ENCODE assay signal across 8 cellular contexts in genomic region chr9:12775373-12775962, GRCh38. TPM values are rescaled to one million over a fixed set of nuclear protein-coding genes. Genes with fewer than 3 reads are reported as not detected.
A peak's percentile ranks its signal among the peaks of the same experiment; 100 is the strongest.
DNase-seq lines count a peak whose midpoint lies in the region; ATAC-seq and TF ChIP-seq lines count a peak whose summit lies in the region.

No MANE protein-coding gene starts in this region.

- intact Hi-C loops in head of caudate nucleus (cut with DNase I) = no loop called here

- H3K9me3 ChIP-seq in H9 (ENCODE audit: control insufficient read depth, low read depth, low read length) = no peaks in the 10 kb centered on the region
- no peaks in the 10 kb centered on the region for H3K9me3 ChIP-seq in SK-N-SH
- H3K9me3 ChIP-seq in trophoblast cell (ENCODE audit: insufficient read depth, low read depth, low read length) = no peaks in the 10 kb centered on the region

- DNase-seq in Ammon's horn (ENCODE audit: low spot score) (peak; percentile 62), H9 (peak; percentile 53), SK-N-SH (peak; percentile 69), head of caudate nucleus (peak in 41 of 42 donors; percentile 3 to 74 (median 49)), trophoblast cell (peak in 1 of 2 donors; percentile 6), NCI-H226 (no peak), SKM-1 (lab: John Stamatoyannopoulos, UW; ENCODE audit: unreplicated experiment) (no peak)

- peaks cover 15% of the 10 kb centered on the region for H3K23me2 ChIP-seq in H9 (ENCODE audit: insufficient read length, low read depth, low read length, poor library complexity, severe bottlenecking)

- H3K23ac ChIP-seq in H9 (ENCODE audit: insufficient read length, low read depth, low read length) = no peak overlapping the region
- H3K23ac ChIP-seq in trophoblast cell (ENCODE audit: low read length) = no peak overlapping the region

- H3T11ph ChIP-seq in H9 (ENCODE audit: low read length) = no peak overlapping the region

- H3K4me2 ChIP-seq in H9 (ENCODE audit: insufficient read depth, insufficient read length, low read length) (peak overlapping the region; percentile 89), SK-N-SH (peak overlapping the region; percentile 85), trophoblast cell (ENCODE audit: low read length) (peak overlapping the region; percentile 98)

- H3K14ac ChIP-seq in H9 (ENCODE audit: insufficient read depth, low read length) = no peak overlapping the region
- peak overlapping the region; percentile 40 for H3K14ac ChIP-seq in trophoblast cell (ENCODE audit: low read length)

- H4K12ac ChIP-seq in trophoblast cell (ENCODE audit: low read depth, low read length) = peak overlapping the region; percentile 41

- TF ChIP-seq CTCF in H9 (conservative IDR thresholded peaks at IDR 0.05) = no peak
- TF ChIP-seq CTCF in SK-N-SH (IDR thresholded peaks at IDR 0.05) = no peak

- H2BK20ac ChIP-seq in H9 (ENCODE audit: low read depth, low read length, poor library complexity, severe bottlenecking) = no peak overlapping the region

- no peak overlapping the region for H4K8ac ChIP-seq in H9 (replicated peaks; ENCODE audit: insufficient read length, low read depth, low read length)
- H4K8ac ChIP-seq in trophoblast cell (ENCODE audit: low read depth, low read length) = peak overlapping the region; percentile 43

- H3F3A ChIP-seq in SK-N-SH (replicated peaks; ENCODE audit: insufficient read depth) = peaks cover 8% of the 10 kb centered on the region

- peaks cover 6 to 12% of the 10 kb centered on the region in 2 experiments; a peak in 3 of 4 replicates for H3K4me1 Mint-ChIP-seq in H9

- no CpG with 5 or more reads among the region's 37 CpGs for WGBS in H9 (ENCODE audit: extremely low coverage, insufficient read length, low lambda C conversion rate)
- WGBS in SK-N-SH (ENCODE audit: low lambda C conversion rate) = under 1% methylated on average over 21 of the region's 37 CpGs
- no CpG with 5 or more reads among the region's 37 CpGs for WGBS in trophoblast cell (ENCODE audit: extremely low coverage, insufficient coverage, insufficient read length)

- H3K9me3 Mint-ChIP-seq in H9 = no peaks in the 10 kb centered on the region; a peak in 2 of 5 replicates

- H3K36me3 ChIP-seq in SK-N-SH (replicated peaks in 1 of 2; ENCODE audit: control insufficient read depth in 1 of 2, insufficient read depth in 2 of 2, low read length in 1 of 2) = no peaks in the 10 kb centered on the region
- H3K36me3 ChIP-seq in trophoblast cell (ENCODE audit: control insufficient read depth in 1 of 2, insufficient read depth in 2 of 2, low read length in 2 of 2) = no peaks in the 10 kb centered on the region

- H4K20me1 ChIP-seq in H9 (ENCODE audit: control insufficient read depth, insufficient read depth, insufficient read length) (no peaks in the 10 kb centered on the region), SK-N-SH (ENCODE audit: insufficient read depth) (no peaks in the 10 kb centered on the region)

- peak overlapping the region in 1 of 3 experiments; percentile 72; a peak in 1 of 7 replicates for H3K27ac Mint-ChIP-seq in H9

- no peak overlapping the region for H2BK15ac ChIP-seq in H9 (ENCODE audit: low read depth, low read length)

- no peak overlapping the region for H3K27ac ChIP-seq in H9 (ENCODE audit: insufficient read length, low read depth, low read length)
- peak overlapping the region; percentile 64 to 87; a peak in 3 of 4 replicates for H3K27ac ChIP-seq in SK-N-SH (ENCODE audit: low read depth in 2 of 2, low read length in 1 of 2)
- H3K27ac ChIP-seq in trophoblast cell (ENCODE audit: low read depth, low read length) = peak overlapping the region; percentile 82

- H3K4ac ChIP-seq in H9 (ENCODE audit: low read depth, low read length) (no peak overlapping the region), trophoblast cell (ENCODE audit: low read depth, low read length) (peak overlapping the region; percentile 35)

- H3K18ac ChIP-seq in H9 (ENCODE audit: insufficient read length, low read depth, low read length) (no peak overlapping the region), trophoblast cell (ENCODE audit: low read length) (peak overlapping the region; percentile 58)

- peak; percentile 14; the same call in 1 of the 2 replicates for TF ChIP-seq RAD21 in SK-N-SH (IDR thresholded peaks at IDR 0.05; ENCODE audit: low read length)

- H3K36me3 Mint-ChIP-seq in H9 (ENCODE audit: insufficient read depth in 1 of 3, low read depth in 3 of 3) = no peaks in the 10 kb centered on the region

- POLR2A ChIA-PET in SK-N-SH (lab: Yijun Ruan, JAX) = interaction anchor here (0.8 to 2.0 kb wide), 5 partner anchors 34 to 107 kb away, joined by 3 to 14 read pairs (median 3); no protein-coding TSS in a partner anchor

- CTCF ChIA-PET in SK-N-SH (lab: Yijun Ruan, JAX) = interaction anchor here (0.9 to 3.2 kb wide), 28 partner anchors 16 to 349 kb away, joined by 3 to 21 read pairs (median 6); no protein-coding TSS in a partner anchor

- H3K9ac ChIP-seq in H9 (ENCODE audit: extremely low read depth, insufficient read length, low read length) = no peak overlapping the region
- peak overlapping the region; percentile 63; the same call in 1 of the 2 replicates for H3K9ac ChIP-seq in SK-N-SH
- peak overlapping the region; percentile 89 for H3K9ac ChIP-seq in trophoblast cell (ENCODE audit: low read length)

- H4K5ac ChIP-seq in H9 (ENCODE audit: insufficient read length, low read depth, low read length) = no peak overlapping the region

- peaks cover 30% of the 10 kb centered on the region for H3K27me3 Mint-ChIP-seq in H9 (ENCODE audit: low read depth)

- H2BK12ac ChIP-seq in H9 (ENCODE audit: insufficient read length, low read depth, low read length) (no peak overlapping the region), trophoblast cell (ENCODE audit: low read length) (no peak overlapping the region)

- no peak overlapping the region for H3K56ac ChIP-seq in H9 (ENCODE audit: insufficient read length, low read depth, low read length)

- no peaks in the 10 kb centered on the region for H3K9me2 ChIP-seq in SK-N-SH

- ATAC-seq in HG03520 (IDR thresholded peaks at IDR 0.05; ENCODE audit: unreplicated experiment) = no peak

- H3K4me1 ChIP-seq in H9 (ENCODE audit: insufficient read depth, low read length) (no peaks in the 10 kb centered on the region), SK-N-SH (ENCODE audit: control insufficient read depth in 1 of 2, insufficient read depth in 2 of 2, low read depth in 1 of 2, low read length in 1 of 2) (peaks cover 0 to 5% of the 10 kb centered on the region in 2 experiments; a peak in 2 of 4 replicates), trophoblast cell (ENCODE audit: control insufficient read depth in 1 of 2, insufficient read depth in 2 of 2, low read length in 2 of 2) (peaks cover 0 to 3% of the 10 kb centered on the region in 2 experiments)

- H2BK120ac ChIP-seq in H9 (ENCODE audit: low read depth, low read length, poor library complexity, severe bottlenecking) (no peak overlapping the region), trophoblast cell (ENCODE audit: insufficient read depth, low read length, poor library complexity) (peak overlapping the region; percentile 13)

- H3K79me2 ChIP-seq in H9 (ENCODE audit: insufficient read depth, low read length) (no peaks in the 10 kb centered on the region), SK-N-SH (ENCODE audit: insufficient read depth) (no peaks in the 10 kb centered on the region), trophoblast cell (ENCODE audit: control insufficient read depth, insufficient read depth, low read length, poor library complexity) (peaks cover 4% of the 10 kb centered on the region)

- H2AFZ ChIP-seq in H9 (ENCODE audit: low read length) = peak overlapping the region; percentile 45
- peak overlapping the region; percentile 98 for H2AFZ ChIP-seq in SK-N-SH (ENCODE audit: low read depth)
- H2AFZ ChIP-seq in trophoblast cell (ENCODE audit: insufficient read depth, low read length, poor library complexity) = peak overlapping the region; percentile 59

- no peak; a peak in 1 of 4 replicates for TF ChIP-seq EP300 in SK-N-SH (IDR thresholded peaks at IDR 0.05; ENCODE audit: borderline replicate concordance in 1 of 2, low read depth in 1 of 2, low read length in 1 of 2)

- H2AK5ac ChIP-seq in H9 (ENCODE audit: insufficient read length, low read length) (no peak overlapping the region), trophoblast cell (ENCODE audit: low read length) (no peak overlapping the region)

- H4K91ac ChIP-seq in H9 (ENCODE audit: insufficient read length, low read depth, low read length) (no peak overlapping the region), trophoblast cell (ENCODE audit: low read depth, low read length) (peak overlapping the region; percentile 52)

- peak overlapping the region; percentile 74 to 75 for H3K4me3 ChIP-seq in SK-N-SH (ENCODE audit: low read depth in 2 of 2, low read length in 1 of 2)
- H3K4me3 ChIP-seq in trophoblast cell (ENCODE audit: low read depth, low read length) = peak overlapping the region; percentile 96

- no peaks in the 10 kb centered on the region for H3K79me1 ChIP-seq in H9 (ENCODE audit: insufficient read depth, low read depth, low read length, poor library complexity, severe bottlenecking)
- H3K79me1 ChIP-seq in trophoblast cell (ENCODE audit: low read length) = peaks cover 10% of the 10 kb centered on the region

- no peaks in the 10 kb centered on the region for H3K27me3 ChIP-seq in H9 (ENCODE audit: insufficient read depth, low read length)
- no peaks in the 10 kb centered on the region for H3K27me3 ChIP-seq in SK-N-SH (ENCODE audit: insufficient read depth)
- no peaks in the 10 kb centered on the region for H3K27me3 ChIP-seq in trophoblast cell (ENCODE audit: insufficient read depth, low read length)

- H2BK5ac ChIP-seq in H9 (ENCODE audit: insufficient read length, low read length) = no peak overlapping the region
- peak overlapping the region; percentile 36 for H2BK5ac ChIP-seq in trophoblast cell (ENCODE audit: low read depth, low read length, poor library complexity)

- peak overlapping the region; percentile 76 to 98 for H3K4me3 Mint-ChIP-seq in H9

TF ChIP-seq in SK-N-SH, 30 proteins besides CTCF, POLR2A, EP300 and RAD21 (continues in another document):
- peak; percentile 16; the same call in 1 of the 2 replicates for TF ChIP-seq GATA2 (CRISPR knock-in tag; IDR thresholded peaks at IDR 0.05)
- no peak for TF ChIP-seq MEF2A (IDR thresholded peaks at IDR 0.05; ENCODE audit: borderline replicate concordance, low read depth)
- TF ChIP-seq GABPA (IDR thresholded peaks at IDR 0.05; ENCODE audit: low read depth) = no peak
- no peak for TF ChIP-seq JUND (IDR thresholded peaks at IDR 0.05)
- TF ChIP-seq USF1 (IDR thresholded peaks at IDR 0.05; ENCODE audit: borderline replicate concordance, low read depth) = no peak
- no peak for TF ChIP-seq FOXM1 (IDR thresholded peaks at IDR 0.05; ENCODE audit: low read depth)

RNA-seq across cellular contexts. Expression of gene LURAP1L, which starts 0.6 kb away (rescaled TPM):
- 0.13 TPM in 1 of 2 replicates, not detected in the other for total RNA-seq in H9 (2021)
- 3.4 and 4.0 TPM in 2 replicates for polyA plus RNA-seq in SK-N-SH (2012; rRNA removed)
- polyA plus RNA-seq in SK-N-SH (2012; cell fraction: cytosol; rRNA removed) = 2.8 and 2.9 TPM in 2 replicates
- polyA plus RNA-seq in SK-N-SH (2012; cell fraction: nucleus; rRNA removed) = 5.0 and 8.9 TPM in 2 replicates
- 81.8 and 92.1 TPM in 2 replicates for polyA plus RNA-seq in trophoblast cell (2013)

Comparison
In these comparisons a context has a peak if more than half of its experiments do, and no peak if none do; other contexts are left out.
1. DNase-seq: peak in Ammon's horn (single experiment), H9 (single experiment), SK-N-SH (single experiment) and head of caudate nucleus (41 of 42); none in NCI-H226 (single experiment) and SKM-1 (single experiment).
2. H2AFZ ChIP-seq: peak in every context shown above with its lines; median percentile 98 in SK-N-SH; 59 in trophoblast cell; 45 in H9.
3. Peak in every context shown above with its lines, with median percentiles within 50 percentile points of each other: H3K4me2 ChIP-seq.